17 cellular contexts compared by ENCODE assay signal in genomic region chr5:55211184-55211874, GRCh38. TPM values are rescaled to one million over a fixed set of nuclear protein-coding genes. Genes with fewer than 3 reads are reported as not detected.
DNase-seq lines count a peak whose midpoint lies in the region; ATAC-seq and TF ChIP-seq lines count a peak whose summit lies in the region.
"Had no signal": no experiment of that assay in that cellular context is flagged by ENCODE, and none has a peak within 500 bp of the region (broad histone marks: within the 10 kb centered on the region; RNA-seq: fewer than 3 reads in every experiment).

No MANE protein-coding gene starts in this region.

- H3K9me3 ChIP-seq in Panc1 (ENCODE audit: control insufficient read depth, insufficient read depth, low read depth, low read length): no peaks in the 10 kb centered on the region
- no peaks in the 10 kb centered on the region for H3K9me3 ChIP-seq in MM.1S (replicated peaks; ENCODE audit: insufficient read depth, low read length)

- CTCF ChIA-PET in Panc1 (lab: Charles Lee): no interaction called here
- CTCF ChIA-PET in activated naive CD4-positive, alpha-beta T cell treated with anti-CD3 and anti-CD28 coated beads, Interleukin-2, amount 10 ng/mL, durations not matched to agents 7 days and 5 days (lab: Charles Lee): interaction anchor here (1.1 kb wide), 1 partner anchor 52 kb away, joined by 4 read pairs; the partner anchor contains the start of gene GPX8

- no TSS peak for BruUV-seq in Panc1 (replicated peaks; lab: Mats Ljungman, UMichigan)

- no peak overlapping the region for H3K27ac ChIP-seq in Panc1 (ENCODE audit: low read length)
- no peak overlapping the region for H3K27ac ChIP-seq in MM.1S (ENCODE audit: low read length)
- H3K27ac ChIP-seq: BLaER1 treated with 17β-estradiol and CSF1 and Interleukin-3, amounts not matched to agents 10 nM and 100 nM had no signal

- H3K9me3 Mint-ChIP-seq in activated naive CD4-positive, alpha-beta T cell treated with anti-CD3 and anti-CD28 coated beads, Interleukin-2, amount 10 ng/mL, durations not matched to agents 7 days and 5 days: no peaks in the 10 kb centered on the region
- no peaks in the 10 kb centered on the region for H3K9me3 Mint-ChIP-seq in activated T-cell treated with anti-CD3 and anti-CD28 coated beads, Interleukin-2, amount 50 U/mL, for 72 hours
- H3K9me3 Mint-ChIP-seq: CD4-positive, CD25-positive, alpha-beta regulatory T cell; GM23338 had no signal

- H3K4me3 ChIP-seq in Panc1 (ENCODE audit: low read depth in 2 of 2, low read length in 2 of 2) (no peak overlapping the region), MM.1S (ENCODE audit: low read length) (no peak overlapping the region)
- H3K4me3 ChIP-seq: BLaER1 treated with 17β-estradiol and CSF1 and Interleukin-3, amounts not matched to agents 10 nM and 100 nM; GM12878; GM23338 had no signal

- H2AFZ ChIP-seq in MM.1S (ENCODE audit: low read length): no peak overlapping the region

- no peaks in the 10 kb centered on the region for H3K36me3 Mint-ChIP-seq in activated naive CD4-positive, alpha-beta T cell treated with anti-CD3 and anti-CD28 coated beads, Interleukin-2, amount 10 ng/mL, durations not matched to agents 7 days and 5 days
- H3K36me3 Mint-ChIP-seq in activated T-cell treated with anti-CD3 and anti-CD28 coated beads, Interleukin-2, amount 50 U/mL, for 72 hours (ENCODE audit: insufficient read depth in 2 of 2): no peaks in the 10 kb centered on the region
- H3K36me3 Mint-ChIP-seq: CD4-positive, CD25-positive, alpha-beta regulatory T cell had no signal

- no peak overlapping the region for H3K4me3 Mint-ChIP-seq in activated naive CD4-positive, alpha-beta T cell treated with anti-CD3 and anti-CD28 coated beads, Interleukin-2, amount 10 ng/mL, durations not matched to agents 7 days and 5 days
- no peak overlapping the region for H3K4me3 Mint-ChIP-seq in activated T-cell treated with anti-CD3 and anti-CD28 coated beads, Interleukin-2, amount 50 U/mL, for 72 hours
- H3K4me3 Mint-ChIP-seq: CD4-positive, CD25-positive, alpha-beta regulatory T cell; GM23338 had no signal

- peak; percentile 62; the same call in 1 of the 2 replicates for ATAC-seq in Panc1
- ATAC-seq in activated T-cell treated with anti-CD3 and anti-CD28 coated beads, Interleukin-2, amount 50 U/mL, for 72 hours (replicated peaks in 1 of 2): no peak
- ATAC-seq in GM21390 (IDR thresholded peaks at IDR 0.05; ENCODE audit: unreplicated experiment): no peak
- ATAC-seq: GM12878, GM23338 had no signal

- TF ChIP-seq CTCF in Panc1 (IDR thresholded peaks at IDR 0.05) (no peak), MM.1S (IDR thresholded peaks at IDR 0.05; ENCODE audit: low read length) (no peak)

- H3K4me1 Mint-ChIP-seq in activated naive CD4-positive, alpha-beta T cell treated with anti-CD3 and anti-CD28 coated beads, Interleukin-2, amount 10 ng/mL, durations not matched to agents 7 days and 5 days: peaks cover 3% of the 10 kb centered on the region
- no peaks in the 10 kb centered on the region for H3K4me1 Mint-ChIP-seq in activated T-cell treated with anti-CD3 and anti-CD28 coated beads, Interleukin-2, amount 50 U/mL, for 72 hours (ENCODE audit: low read depth)

- no peaks in the 10 kb centered on the region for H3K79me2 ChIP-seq in MM.1S (ENCODE audit: low read length)

- peak; percentile 60 for DNase-seq in DMS53 (lab: John Stamatoyannopoulos, UW)
- peak; percentile 30 for DNase-seq in M059J (ENCODE audit: low read depth)
- DNase-seq in NCI-H69 (lab: John Stamatoyannopoulos, UW): peak; percentile 62
- no peak for DNase-seq in Panc1 (ENCODE audit: low read depth, low spot score)
- DNase-seq in activated naive CD4-positive, alpha-beta T cell treated with anti-CD3 and anti-CD28 coated beads, Interleukin-2, amount 10 ng/mL, durations not matched to agents 7 days and 5 days: no peak
- no peak for DNase-seq in MM.1S
- no peak for DNase-seq in activated T-cell treated with anti-CD3 and anti-CD28 coated beads, Interleukin-2, amount 50 U/mL, for 72 hours
- DNase-seq: 8988T; CD4-positive, CD25-positive, alpha-beta regulatory T cell; DMS79; H7 had no signal

- no peaks in the 10 kb centered on the region; the same call in 1 of the 2 replicates for H3K27me3 ChIP-seq in Panc1 (ENCODE audit: control insufficient read depth, insufficient read depth, low read length)
- H3K27me3 ChIP-seq in MM.1S (replicated peaks; ENCODE audit: insufficient read depth, low read length): no peaks in the 10 kb centered on the region
- H3K27me3 ChIP-seq: BLaER1 treated with 17β-estradiol and CSF1 and Interleukin-3, amounts not matched to agents 10 nM and 100 nM had no signal

- no peaks in the 10 kb centered on the region for H3K9me2 ChIP-seq in MM.1S (replicated peaks; ENCODE audit: insufficient read depth, low read length)

- no peak overlapping the region for H3K9ac ChIP-seq in MM.1S (ENCODE audit: low read length)
- H3K9ac ChIP-seq: BLaER1 treated with 17β-estradiol and CSF1 and Interleukin-3, amounts not matched to agents 10 nM and 100 nM had no signal

- peaks cover 68% of the 10 kb centered on the region for H3K27me3 Mint-ChIP-seq in activated naive CD4-positive, alpha-beta T cell treated with anti-CD3 and anti-CD28 coated beads, Interleukin-2, amount 10 ng/mL, durations not matched to agents 7 days and 5 days
- peaks cover 10% of the 10 kb centered on the region for H3K27me3 Mint-ChIP-seq in activated T-cell treated with anti-CD3 and anti-CD28 coated beads, Interleukin-2, amount 50 U/mL, for 72 hours (ENCODE audit: low read depth)

- no peaks in the 10 kb centered on the region for H3K36me3 ChIP-seq in Panc1 (ENCODE audit: control insufficient read depth, insufficient read depth, low read length)
- no peaks in the 10 kb centered on the region for H3K36me3 ChIP-seq in MM.1S (replicated peaks; ENCODE audit: insufficient read depth, low read length)
- H3K36me3 ChIP-seq: BLaER1 treated with 17β-estradiol and CSF1 and Interleukin-3, amounts not matched to agents 10 nM and 100 nM had no signal

- H4K20me1 ChIP-seq in MM.1S (ENCODE audit: insufficient read depth, low read length): no peaks in the 10 kb centered on the region
- H4K20me1 ChIP-seq: BLaER1 treated with 17β-estradiol and CSF1 and Interleukin-3, amounts not matched to agents 10 nM and 100 nM had no signal

- no peaks in the 10 kb centered on the region for H3F3A ChIP-seq in MM.1S (ENCODE audit: insufficient read depth, low read length)

- H3K4me1 ChIP-seq in Panc1 (ENCODE audit: control insufficient read depth, insufficient read depth, low read length) (peaks cover 7% of the 10 kb centered on the region; the same call in 1 of the 2 replicates), MM.1S (ENCODE audit: low read length) (no peaks in the 10 kb centered on the region)
- H3K4me1 ChIP-seq: BLaER1 treated with 17β-estradiol and CSF1 and Interleukin-3, amounts not matched to agents 10 nM and 100 nM had no signal

- POLR2A ChIA-PET in Panc1 (lab: Charles Lee): interaction anchor here (0.6 kb wide), 1 partner anchor 11 kb away, joined by 3 read pairs; no protein-coding TSS in a partner anchor

- H3K27ac Mint-ChIP-seq in activated naive CD4-positive, alpha-beta T cell treated with anti-CD3 and anti-CD28 coated beads, Interleukin-2, amount 10 ng/mL, durations not matched to agents 7 days and 5 days: no peak overlapping the region
- H3K27ac Mint-ChIP-seq in activated T-cell treated with anti-CD3 and anti-CD28 coated beads, Interleukin-2, amount 50 U/mL, for 72 hours: no peak overlapping the region
- H3K27ac Mint-ChIP-seq: CD4-positive, CD25-positive, alpha-beta regulatory T cell; GM23338 had no signal

- no peak overlapping the region for H3K4me2 ChIP-seq in MM.1S (ENCODE audit: low read depth, low read length)
- H3K4me2 ChIP-seq: BLaER1 treated with 17β-estradiol and CSF1 and Interleukin-3, amounts not matched to agents 10 nM and 100 nM; GM23338 had no signal

- intact Hi-C loops in Panc1 (cut with micrococcal nuclease; ENCODE audit: unreplicated experiment): no loop called here

- in situ Hi-C loops in Panc1 (cut with HindIII; ENCODE audit: low pct_unique_long_range_greater_than_20kb, low sequenced_read_pairs): no loop called here

RNA-seq across cellular contexts. Expression of gene MCIDAS, which starts 15.8 kb away (rescaled TPM):
- total RNA-seq in M059J (2014; rRNA removed; shearing (Covaris generic)): 0.59 TPM in 1 of 2 replicates, not detected in the other
- 2.9 TPM for total RNA-seq in Panc1 (2021; ENCODE audit: unreplicated experiment)
- 2.3 TPM for polyA plus RNA-seq in Panc1 (2012; ENCODE audit: insufficient read length)
- under 1 TPM in 1 of 2 donors, not detected in 1; 0.48 TPM for total RNA-seq in activated T-cell treated with anti-CD3 and anti-CD28 coated beads, Interleukin-2, amount 50 U/mL, for 72 hours
- total RNA-seq: CD4-positive, CD25-positive, alpha-beta regulatory T cell; GM12878; GM23338; H7 had no signal
- polyA plus RNA-seq: CD4-positive, CD25-positive, alpha-beta regulatory T cell; GM12878; GM23338 had no signal

RNA-seq across cellular contexts. Expression of gene CCNO, which starts 22.1 kb away (rescaled TPM):
- 5.1 and 5.5 TPM in 2 replicates for total RNA-seq in M059J (2014; rRNA removed; shearing (Covaris generic))
- 12.3 TPM for total RNA-seq in Panc1 (2021; ENCODE audit: unreplicated experiment)
- 20.4 TPM for polyA plus RNA-seq in Panc1 (2012; ENCODE audit: insufficient read length)
- under 1 TPM in 1 of 2 donors, not detected in 1; 0.19 TPM for total RNA-seq in activated T-cell treated with anti-CD3 and anti-CD28 coated beads, Interleukin-2, amount 50 U/mL, for 72 hours
- total RNA-seq: CD4-positive, CD25-positive, alpha-beta regulatory T cell; GM12878; GM23338 had no signal
- polyA plus RNA-seq: CD4-positive, CD25-positive, alpha-beta regulatory T cell; GM23338 had no signal

RNA-seq across cellular contexts. Expression of gene CDC20B, which starts 38.4 kb away (rescaled TPM):
- total RNA-seq in M059J (2014; rRNA removed; shearing (Covaris generic)): not detected in 2 replicates
- total RNA-seq in Panc1 (2021; ENCODE audit: unreplicated experiment): 0.08 TPM
- polyA plus RNA-seq in Panc1 (2012; ENCODE audit: insufficient read length): 0.28 TPM
- under 1 TPM; 0.07 to 0.10 TPM for total RNA-seq in activated T-cell treated with anti-CD3 and anti-CD28 coated beads, Interleukin-2, amount 50 U/mL, for 72 hours
- total RNA-seq: CD4-positive, CD25-positive, alpha-beta regulatory T cell; G401; GM12878; GM23338; H7; HT1080 had no signal
- polyA plus RNA-seq: CD4-positive, CD25-positive, alpha-beta regulatory T cell; GM23338 had no signal

RNA-seq across cellular contexts. Expression of gene GPX8, which starts 51.4 kb away (rescaled TPM):
- total RNA-seq in M059J (2014; rRNA removed; shearing (Covaris generic)): 155 and 179 TPM in 2 replicates
- 24.8 TPM for total RNA-seq in Panc1 (2021; ENCODE audit: unreplicated experiment)
- polyA plus RNA-seq in Panc1 (2012; ENCODE audit: insufficient read length): 18.8 TPM
- not detected for total RNA-seq in activated T-cell treated with anti-CD3 and anti-CD28 coated beads, Interleukin-2, amount 50 U/mL, for 72 hours
- total RNA-seq: CD4-positive, CD25-positive, alpha-beta regulatory T cell; GM12878 had no signal
- polyA plus RNA-seq: CD4-positive, CD25-positive, alpha-beta regulatory T cell had no signal

Comparison
In these comparisons a context has a peak if more than half of its experiments do, and no peak if none do; other contexts are left out.
1. DNase-seq: peak in DMS53 (single experiment), M059J (single experiment) and NCI-H69 (single experiment); none in Panc1 (single experiment), activated naive CD4-positive, alpha-beta T cell treated with anti-CD3 and anti-CD28 coated beads, Interleukin-2, amount 10 ng/mL, durations not matched to agents 7 days and 5 days (single experiment), MM.1S (single experiment) and activated T-cell treated with anti-CD3 and anti-CD28 coated beads, Interleukin-2, amount 50 U/mL, for 72 hours (0 of 2).